11 cellular contexts compared by ENCODE assay signal in genomic region chr10:90865400-90865799, GRCh38. TPM values are rescaled to one million over a fixed set of nuclear protein-coding genes. Genes with fewer than 3 reads are reported as not detected.
DNase-seq lines count a peak whose midpoint lies in the region; ATAC-seq and TF ChIP-seq lines count a peak whose summit lies in the region.
"Had no signal": no experiment of that assay in that cellular context is flagged by ENCODE, and none has a peak within 500 bp of the region (broad histone marks: within the 10 kb centered on the region; RNA-seq: fewer than 3 reads in every experiment).

No MANE protein-coding gene starts in this region.

- H3K4me3 ChIP-seq in BJ (ENCODE audit: low read depth, low read length): no peak overlapping the region
- no peak overlapping the region for H3K4me3 ChIP-seq in adipocyte (ENCODE audit: low read length)

- no peak for ATAC-seq in activated T-helper 17 cell treated with anti-CD3 and anti-CD28 coated beads, Interleukin-2, amount 50 U/mL, for 72 hours (replicated peaks)
- ATAC-seq: activated naive CD8-positive, alpha-beta T cell treated with anti-CD3 and anti-CD28 coated beads, Interleukin-2, amount 50 U/mL, for 24 hours; WTC11 had no signal

- no peaks in the 10 kb centered on the region for H3K36me3 Mint-ChIP-seq in activated T-helper 17 cell treated with anti-CD3 and anti-CD28 coated beads, Interleukin-2, amount 50 U/mL, for 72 hours (ENCODE audit: low read depth)

- H3K4me3 Mint-ChIP-seq in activated T-helper 17 cell treated with anti-CD3 and anti-CD28 coated beads, Interleukin-2, amount 50 U/mL, for 72 hours: no peak overlapping the region
- H3K4me3 Mint-ChIP-seq: activated naive CD8-positive, alpha-beta T cell treated with anti-CD3 and anti-CD28 coated beads, Interleukin-2, amount 50 U/mL, for 24 hours; WTC11 had no signal

- peak; percentile 48 for TF ChIP-seq CTCF in BJ (IDR thresholded peaks at IDR 0.05; ENCODE audit: insufficient read depth, low read depth, low read length)

- peaks cover 46% of the 10 kb centered on the region for H3K27me3 Mint-ChIP-seq in activated T-helper 17 cell treated with anti-CD3 and anti-CD28 coated beads, Interleukin-2, amount 50 U/mL, for 72 hours

- H3K4me1 ChIP-seq in adipocyte (ENCODE audit: control insufficient read depth, insufficient read depth, low read length): no peaks in the 10 kb centered on the region

- H3K9me3 Mint-ChIP-seq in activated T-helper 17 cell treated with anti-CD3 and anti-CD28 coated beads, Interleukin-2, amount 50 U/mL, for 72 hours: no peaks in the 10 kb centered on the region
- H3K9me3 Mint-ChIP-seq: activated naive CD8-positive, alpha-beta T cell treated with anti-CD3 and anti-CD28 coated beads, Interleukin-2, amount 50 U/mL, for 24 hours had no signal

- POLR2A ChIA-PET in BJ (lab: Charles Lee): no interaction called here

- H3K9me3 ChIP-seq in adipocyte (ENCODE audit: control insufficient read depth, low read length): peaks cover 14% of the 10 kb centered on the region

- H3K36me3 ChIP-seq in BJ (ENCODE audit: control insufficient read depth, insufficient read depth, low read length) (no peaks in the 10 kb centered on the region), adipocyte (ENCODE audit: control insufficient read depth, insufficient read depth, low read length, severe bottlenecking) (no peaks in the 10 kb centered on the region)

- CTCF ChIA-PET in BJ (lab: Yijun Ruan, JAX): interaction anchor here (0.6 to 2.3 kb wide), 13 partner anchors 9 to 758 kb away, joined by 3 to 11 read pairs (median 3); no protein-coding TSS in a partner anchor

- peaks cover under 1% of the 10 kb centered on the region for H3K4me1 Mint-ChIP-seq in activated T-helper 17 cell treated with anti-CD3 and anti-CD28 coated beads, Interleukin-2, amount 50 U/mL, for 72 hours
- H3K4me1 Mint-ChIP-seq: activated naive CD8-positive, alpha-beta T cell treated with anti-CD3 and anti-CD28 coated beads, Interleukin-2, amount 50 U/mL, for 24 hours had no signal

- no peak for DNase-seq in BJ (ENCODE audit: low read depth)
- DNase-seq in HCEC 1CT: peak; percentile 43
- peak; percentile 82 for DNase-seq in adipocyte (ENCODE audit: low read depth)
- peak; percentile 18 for DNase-seq in left kidney (ENCODE audit: low read depth, low spot score)
- DNase-seq in amygdala (lab: John Stamatoyannopoulos, UW): no peak
- DNase-seq in stimulated activated CD4-positive, alpha-beta T cell treated with anti-CD3 and anti-CD28 coated beads, Interleukin-4, amount 100 ng/mL, for 24 hours: no peak
- DNase-seq in SW480 (ENCODE audit: low spot score): no peak
- DNase-seq: activated naive CD8-positive, alpha-beta T cell treated with anti-CD3 and anti-CD28 coated beads, Interleukin-2, amount 50 U/mL, for 24 hours; NCI-H526 treated with DMSO at 0.1 percent for 48 hours had no signal

- peaks cover 10% of the 10 kb centered on the region for H3K27me3 ChIP-seq in BJ (ENCODE audit: control insufficient read depth, insufficient read depth, low read length)
- peaks cover 31% of the 10 kb centered on the region for H3K27me3 ChIP-seq in adipocyte (replicated peaks; ENCODE audit: control insufficient read depth, insufficient read depth, low read length)

- H3K27ac Mint-ChIP-seq in activated T-helper 17 cell treated with anti-CD3 and anti-CD28 coated beads, Interleukin-2, amount 50 U/mL, for 72 hours: no peak overlapping the region
- H3K27ac Mint-ChIP-seq: activated naive CD8-positive, alpha-beta T cell treated with anti-CD3 and anti-CD28 coated beads, Interleukin-2, amount 50 U/mL, for 24 hours; WTC11 had no signal

- no peak overlapping the region for H3K9ac ChIP-seq in adipocyte (ENCODE audit: low read length)

RNA-seq across cellular contexts. Expression of gene RPP30, which starts 6.4 kb away (rescaled TPM):
- polyA plus RNA-seq in BJ (2011; rRNA removed): 26.2 and 47.9 TPM in 2 replicates
- polyA minus RNA-seq in BJ (2011; rRNA and poly(A)+ RNA removed): 11.6 and 16.1 TPM in 2 replicates
- 100 to 1,000 TPM; 161 to 173 TPM for total RNA-seq in activated T-helper 17 cell treated with anti-CD3 and anti-CD28 coated beads, Interleukin-2, amount 50 U/mL, for 72 hours

RNA-seq across cellular contexts. Expression of gene HTR7, which starts 7.6 kb away (rescaled TPM):
- polyA plus RNA-seq in BJ (2011; rRNA removed): 0.16 and 0.17 TPM in 2 replicates
- polyA minus RNA-seq in BJ (2011; rRNA and poly(A)+ RNA removed): 0.05 and 0.10 TPM in 2 replicates
- total RNA-seq in activated T-helper 17 cell treated with anti-CD3 and anti-CD28 coated beads, Interleukin-2, amount 50 U/mL, for 72 hours: under 1 TPM; 0.16 to 0.28 TPM

RNA-seq across cellular contexts. Expression of gene ANKRD1, which starts 55.5 kb away (rescaled TPM):
- polyA plus RNA-seq in BJ (2011; rRNA removed): 2.2 and 3.2 TPM in 2 replicates
- polyA minus RNA-seq in BJ (2011; rRNA and poly(A)+ RNA removed): 0.77 and 3.3 TPM in 2 replicates
- total RNA-seq in activated T-helper 17 cell treated with anti-CD3 and anti-CD28 coated beads, Interleukin-2, amount 50 U/mL, for 72 hours: not detected
- total RNA-seq: WTC11 had no signal

Comparison
In these comparisons a context has a peak if more than half of its experiments do, and no peak if none do; other contexts are left out.
1. DNase-seq: peak in HCEC 1CT (single experiment), adipocyte (single experiment) and left kidney (single experiment); none in BJ (single experiment), amygdala (0 of 56), stimulated activated CD4-positive, alpha-beta T cell treated with anti-CD3 and anti-CD28 coated beads, Interleukin-4, amount 100 ng/mL, for 24 hours (single experiment) and SW480 (single experiment).